Comparison of ENCODE assay signal across 19 cellular contexts in the genomic region with DNA sequence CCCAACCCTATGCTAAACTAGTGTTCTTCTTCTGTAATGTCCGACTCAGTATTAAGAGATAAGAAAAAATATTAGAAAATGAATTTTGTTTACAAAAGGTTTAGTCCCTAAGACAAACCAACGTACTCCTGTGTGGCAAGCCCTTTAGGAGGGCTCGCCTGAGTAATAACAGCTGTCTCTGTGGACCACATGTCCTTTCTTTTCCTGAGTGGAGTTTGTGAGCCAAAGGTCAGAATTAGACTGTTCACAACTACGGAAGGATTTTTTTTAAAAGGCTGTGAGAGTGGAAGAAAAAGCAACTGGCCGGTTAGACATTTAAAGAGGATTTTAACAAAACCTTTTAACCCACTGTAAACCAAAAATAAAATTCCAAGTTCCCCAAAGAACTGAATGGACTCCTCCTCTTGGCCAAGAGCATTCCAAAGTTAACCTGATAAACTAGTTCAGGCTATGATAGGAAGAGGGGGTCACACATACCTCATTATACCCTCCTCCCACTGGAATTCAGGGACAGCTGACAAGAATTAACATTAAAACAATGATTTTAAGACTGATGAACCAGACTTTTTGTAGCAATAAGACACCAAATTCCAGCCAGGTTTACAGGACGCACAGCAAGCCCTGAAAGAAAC. TPM values are rescaled to one million over a fixed set of nuclear protein-coding genes. Genes with fewer than 3 reads are reported as not detected.
DNase-seq lines count a peak whose midpoint lies in the region; FAIRE-seq and TF ChIP-seq lines count a peak whose summit lies in the region.
"Had no signal": no experiment of that assay in that cellular context is flagged by ENCODE, and none has a peak within 500 bp of the region (broad histone marks: within the 10 kb centered on the region; RNA-seq: fewer than 3 reads in every experiment).

No MANE protein-coding gene starts in this region.

- FAIRE-seq in endothelial cell of umbilical vein (lab: Jason Lieb, UNC), result no peak
- FAIRE-seq: pancreas had no signal

- no peaks in the 10 kb centered on the region for H3K4me1 ChIP-seq in endothelial cell of umbilical vein (ENCODE audit: control insufficient read depth, extremely low read depth, insufficient read depth, low read length)
- H3K4me1 ChIP-seq in liver (ENCODE audit: control insufficient read depth in 4 of 4, insufficient read depth in 4 of 4, low read length in 3 of 4), result peaks cover 0 to 5% (median 0%) of the 10 kb centered on the region in 4 donors
- H3K4me1 ChIP-seq in skeletal muscle satellite cell (ENCODE audit: control insufficient read depth, insufficient read depth, low read length), result peaks cover 11% of the 10 kb centered on the region
- H3K4me1 ChIP-seq: BE2C, pancreas had no signal

- H3K9ac ChIP-seq in endothelial cell of umbilical vein (replicated peaks; ENCODE audit: extremely low read depth, insufficient read depth, low read length), result no peak overlapping the region
- no peak overlapping the region for H3K9ac ChIP-seq in liver (ENCODE audit: low read depth in 1 of 2, low read length in 2 of 2)
- H3K9ac ChIP-seq in skeletal muscle satellite cell (ENCODE audit: low read depth, low read length), result no peak overlapping the region

- dilution Hi-C loops in endothelial cell of umbilical vein (cut with MboI; ENCODE audit: extremely low pct_ligation_motif_present, low sequenced_read_pairs), result no loop called here

- no peak for TF ChIP-seq POLR2A in endothelial cell of umbilical vein (IDR thresholded peaks at IDR 0.05; ENCODE audit: low read depth, low read length)

- H3K27ac ChIP-seq in endothelial cell of umbilical vein (ENCODE audit: insufficient read depth, low read depth, low read length) (no peak overlapping the region), liver (ENCODE audit: low read depth in 1 of 2, low read length in 2 of 2) (no peak overlapping the region)
- H3K27ac ChIP-seq: body of pancreas, pancreas had no signal

- TF ChIP-seq CTCF in endothelial cell of umbilical vein (IDR thresholded peaks at IDR 0.05; ENCODE audit: extremely low read depth in 1 of 2, insufficient read depth in 1 of 2, low read depth in 1 of 2, low read length in 2 of 2), result no peak
- no peak for TF ChIP-seq CTCF in liver (IDR thresholded peaks at IDR 0.05; ENCODE audit: low read depth, low read length, missing input control)

- no peaks in the 10 kb centered on the region for H3K36me3 ChIP-seq in endothelial cell of umbilical vein (ENCODE audit: control insufficient read depth in 2 of 2, extremely low read depth in 1 of 2, insufficient read depth in 2 of 2, low read length in 2 of 2)
- no peaks in the 10 kb centered on the region for H3K36me3 ChIP-seq in liver (ENCODE audit: control insufficient read depth in 4 of 4, insufficient read depth in 3 of 4, low read depth in 1 of 4, low read length in 3 of 4)
- H3K36me3 ChIP-seq in skeletal muscle satellite cell (ENCODE audit: insufficient read depth, low read length), result no peaks in the 10 kb centered on the region
- H3K36me3 ChIP-seq: BE2C, pancreas had no signal

- peak in 1 of 2 donors; percentile 15 for TF ChIP-seq RAD21 in liver (IDR thresholded peaks at IDR 0.05)

- DNase-seq in NCI-H146 treated with DMSO at 0.1 percent for 48 hours (lab: John Stamatoyannopoulos, UW; ENCODE audit: unreplicated experiment), result peak; percentile 19
- peak; percentile 42 for DNase-seq in endothelial cell of umbilical vein (ENCODE audit: low read depth, low spot score)
- DNase-seq in T-helper 1 cell, result no peak
- DNase-seq in activated T-cell treated with anti-CD3 and anti-CD28 coated beads, Interleukin-2, amount 50 U/mL, for 1 hour, result no peak
- DNase-seq in NCI-H526 treated with DMSO at 0.1 percent for 48 hours (lab: John Stamatoyannopoulos, UW), result no peak
- no peak for DNase-seq in GM03348 (ENCODE audit: low spot score)
- DNase-seq: activated B cell treated with CpG ODN at 0.5 μM for 24 hours; activated naive CD4-positive, alpha-beta T cell treated with Interleukin-2 at 50 U/mL for 16 hours; BE2C; DMS79; H7; NCI-H1417 treated with DMSO at 0.1 percent for 48 hours; NCI-H446; pancreas; PC-3; stimulated activated naive CD8-positive, alpha-beta T cell treated with anti-CD3 and anti-CD28 coated beads, Interleukin-15, amount 100 ng/mL, for 72 hours had no signal

- BruUV-seq in endothelial cell of umbilical vein (replicated peaks; lab: Mats Ljungman, UMichigan), result no TSS peak

- H3K4me3 ChIP-seq in endothelial cell of umbilical vein (replicated peaks in 1 of 3; ENCODE audit: insufficient read depth in 1 of 3, low read depth in 1 of 3, low read length in 3 of 3) (no peak overlapping the region), liver (ENCODE audit: low read depth in 1 of 3, low read length in 3 of 3) (no peak overlapping the region), skeletal muscle satellite cell (ENCODE audit: low read length) (no peak overlapping the region)
- H3K4me3 ChIP-seq: body of pancreas, pancreas had no signal

- no peaks in the 10 kb centered on the region for H3K79me2 ChIP-seq in endothelial cell of umbilical vein (ENCODE audit: control insufficient read depth, insufficient read depth, low read length)

- no peaks in the 10 kb centered on the region for H4K20me1 ChIP-seq in endothelial cell of umbilical vein (replicated peaks; ENCODE audit: control insufficient read depth, extremely low read depth, insufficient read depth, low read length)

- POLR2A ChIA-PET in endothelial cell of umbilical vein (lab: Charles Lee), result no interaction called here

- CTCF ChIA-PET in endothelial cell of umbilical vein (lab: Charles Lee), result interaction anchor here (1.2 kb wide), 1 partner anchor 11 kb away, joined by 3 read pairs; no protein-coding TSS in a partner anchor

- no peaks in the 10 kb centered on the region for H3K27me3 ChIP-seq in endothelial cell of umbilical vein (ENCODE audit: control insufficient read depth in 2 of 2, insufficient read depth in 2 of 2, low read length in 2 of 2)
- no peaks in the 10 kb centered on the region for H3K27me3 ChIP-seq in liver (ENCODE audit: control insufficient read depth in 4 of 4, insufficient read depth in 4 of 4, low read length in 3 of 4)
- no peaks in the 10 kb centered on the region for H3K27me3 ChIP-seq in skeletal muscle satellite cell (ENCODE audit: control insufficient read depth, insufficient read depth, low read length)
- H3K27me3 ChIP-seq: BE2C, body of pancreas, pancreas had no signal

- no peaks in the 10 kb centered on the region for H3K9me3 ChIP-seq in endothelial cell of umbilical vein (replicated peaks; ENCODE audit: control insufficient read depth, insufficient read depth, low read length)
- H3K9me3 ChIP-seq in liver (ENCODE audit: control insufficient read depth in 4 of 4, low read length in 3 of 4), result no peaks in the 10 kb centered on the region
- H3K9me3 ChIP-seq in skeletal muscle satellite cell (replicated peaks; ENCODE audit: low read length), result no peaks in the 10 kb centered on the region
- H3K9me3 ChIP-seq: BE2C, body of pancreas, pancreas had no signal

- no peaks in the 10 kb centered on the region for H3K9me1 ChIP-seq in endothelial cell of umbilical vein (replicated peaks; ENCODE audit: control insufficient read depth, extremely low read depth, insufficient read depth, low read length)

- intact Hi-C loops in endothelial cell of umbilical vein (cut with micrococcal nuclease), result loop anchor here (5.0 kb wide), 1 partner anchor 63 kb away; no protein-coding TSS in a partner anchor

- 32% methylated on average over 6 of the region's 6 CpGs for WGBS in liver

- no peak overlapping the region for H3K4me2 ChIP-seq in endothelial cell of umbilical vein (ENCODE audit: insufficient read depth, low read length)
- peak overlapping the region; percentile 44 for H3K4me2 ChIP-seq in skeletal muscle satellite cell (ENCODE audit: low read length)

- H2AFZ ChIP-seq in endothelial cell of umbilical vein (ENCODE audit: low read depth, low read length), result no peak overlapping the region

TF ChIP-seq in endothelial cell of umbilical vein, 7 proteins besides CTCF, POLR2A, EP300 and RAD21 (continues in another document):
- TF ChIP-seq POLR2AphosphoS5 (IDR thresholded peaks at IDR 0.05; ENCODE audit: insufficient read depth, low read depth, low read length), result no peak
- no peak for TF ChIP-seq GATA2 (IDR thresholded peaks at IDR 0.05; ENCODE audit: insufficient read depth, insufficient read length, low read depth, low read length)
- no peak for TF ChIP-seq MAX (IDR thresholded peaks at IDR 0.05; ENCODE audit: insufficient read depth, insufficient read length)
- TF ChIP-seq FOS (IDR thresholded peaks at IDR 0.05; ENCODE audit: borderline replicate concordance, insufficient read depth, low read length), result no peak
- no peak for TF ChIP-seq JUN (IDR thresholded peaks at IDR 0.05; ENCODE audit: borderline replicate concordance, insufficient read depth, insufficient read length, low read depth)
- no peak for TF ChIP-seq MYC (IDR thresholded peaks at IDR 0.05; ENCODE audit: low read depth, low read length)

TF ChIP-seq in liver, 16 proteins besides CTCF, POLR2A, EP300 and RAD21:
- TF ChIP-seq YY1 (IDR thresholded peaks at IDR 0.05), result peak; percentile 14
- TF ChIP-seq EGR1 (IDR thresholded peaks at IDR 0.05; ENCODE audit: low read depth in 2 of 2), result no peak
- peak; percentile 25 to 44 for TF ChIP-seq RXRA (IDR thresholded peaks at IDR 0.05)
- TF ChIP-seq HNF4A (conservative IDR thresholded peaks at IDR 0.05), result peak; percentile 42 to 57
- peak; percentile 31 for TF ChIP-seq NR2F2 (IDR thresholded peaks at IDR 0.05)
- TF ChIP-seq SP1 (IDR thresholded peaks at IDR 0.05), result peak; percentile 37

RNA-seq across cellular contexts. Expression of gene FAM184A, which starts 43.5 kb away (rescaled TPM):
- total RNA-seq in endothelial cell of umbilical vein (0.84 and 0.95 TPM in 2 replicates), liver (1 to 10 TPM; 1.0 to 7.4 TPM)
- polyA plus RNA-seq in endothelial cell of umbilical vein (0.04 and 0.16 TPM in 2 replicates), liver (1 to 10 TPM; 2.5 to 5.6 TPM)
- 0.10 and 0.19 TPM in 2 replicates for polyA plus RNA-seq in endothelial cell of umbilical vein (2011; cell fraction: cytosol; rRNA removed)
- polyA plus RNA-seq in endothelial cell of umbilical vein (2011; cell fraction: nucleus; rRNA removed), result 0.48 and 0.51 TPM in 2 replicates
- polyA plus RNA-seq in endothelial cell of umbilical vein (2012), result not detected in 2 replicates
- polyA minus RNA-seq in endothelial cell of umbilical vein, result 0.96 TPM in 1 of 2 replicates, not detected in the other
- polyA minus RNA-seq in endothelial cell of umbilical vein (2011; cell fraction: cytosol; rRNA and poly(A)+ RNA removed), result not detected
- 1.1 and 1.3 TPM in 2 replicates for polyA minus RNA-seq in endothelial cell of umbilical vein (2011; cell fraction: nucleus; rRNA and poly(A)+ RNA removed)
- 0.22 and 0.25 TPM in 2 replicates for total RNA-seq in skeletal muscle satellite cell (2012; rRNA removed)

Comparison
In these comparisons a context has a peak if more than half of its experiments do, and no peak if none do; other contexts are left out.
1. DNase-seq: peak in NCI-H146 treated with DMSO at 0.1 percent for 48 hours (single experiment) and endothelial cell of umbilical vein (single experiment); none in T-helper 1 cell (0 of 5), activated T-cell treated with anti-CD3 and anti-CD28 coated beads, Interleukin-2, amount 50 U/mL, for 1 hour (single experiment), NCI-H526 treated with DMSO at 0.1 percent for 48 hours (single experiment) and GM03348 (single experiment).